21 cellular contexts compared by ENCODE assay signal in the genomic region with DNA sequence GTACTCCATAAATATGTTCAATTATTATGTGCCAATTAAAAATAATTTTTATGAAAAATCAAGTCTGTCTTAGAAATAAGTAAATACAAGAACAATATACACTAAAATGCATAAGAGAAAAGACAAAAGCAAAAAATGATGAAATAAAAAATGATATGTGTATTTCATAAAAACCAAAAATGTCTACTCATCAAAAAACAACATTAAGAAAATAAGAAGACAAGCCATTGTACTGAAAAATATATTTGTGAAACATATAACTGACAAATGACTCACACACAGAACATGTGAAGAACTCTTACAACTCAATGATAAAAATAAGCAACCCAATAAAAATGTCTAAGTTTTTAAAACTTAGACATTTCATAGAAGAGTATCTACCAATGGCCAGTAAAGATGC. TPM values are rescaled to one million over a fixed set of nuclear protein-coding genes. Genes with fewer than 3 reads are reported as not detected.
A peak's percentile ranks its signal among the peaks of the same experiment; 100 is the strongest.
DNase-seq lines count a peak whose midpoint lies in the region; ATAC-seq, FAIRE-seq and TF ChIP-seq lines count a peak whose summit lies in the region.
"Had no signal": no experiment of that assay in that cellular context is flagged by ENCODE, and none has a peak within 500 bp of the region (broad histone marks: within the 10 kb centered on the region; RNA-seq: fewer than 3 reads in every experiment).

No MANE protein-coding gene starts in this region.

- H3K4ac ChIP-seq in IMR-90 (ENCODE audit: low read depth, low read length) = no peak overlapping the region
- no peak overlapping the region for H3K4ac ChIP-seq in H1 (replicated peaks; ENCODE audit: insufficient read length, low read depth, low read length)

- H3K9ac ChIP-seq in IMR-90 (ENCODE audit: low read depth, low read length) = no peak overlapping the region
- H3K9ac ChIP-seq in H1 (replicated peaks in 1 of 4; ENCODE audit: extremely low read depth in 1 of 4, low read depth in 3 of 4, low read length in 3 of 4) = no peak overlapping the region
- no peak overlapping the region for H3K9ac ChIP-seq in kidney (ENCODE audit: low read length in 2 of 2)
- H3K9ac ChIP-seq: BLaER1 treated with 17β-estradiol and CSF1 and Interleukin-3, amounts not matched to agents 10 nM and 100 nM; GM23248 had no signal

- CTCF ChIA-PET in A549 (lab: Yijun Ruan, JAX) = no interaction called here
- CTCF ChIA-PET in IMR-90 (lab: Yijun Ruan, JAX) = no interaction called here
- CTCF ChIA-PET in H1 (lab: Charles Lee; ENCODE audit: partially characterized antibody) = no interaction called here

- H2BK5ac ChIP-seq in IMR-90 (ENCODE audit: low read depth, low read length, poor library complexity, severe bottlenecking) = no peak overlapping the region
- H2BK5ac ChIP-seq in H1 (ENCODE audit: low read depth, low read length) = no peak overlapping the region

- H3K14ac ChIP-seq in IMR-90 (replicated peaks; ENCODE audit: low read depth, low read length) = no peak overlapping the region
- H3K14ac ChIP-seq in H1 (ENCODE audit: insufficient read length) = no peak overlapping the region

- H3K4me3 ChIP-seq in A549 (no peak overlapping the region), IMR-90 (ENCODE audit: insufficient read depth, low read depth, low read length) (no peak overlapping the region), H1 (ENCODE audit: extremely low read depth in 1 of 4, insufficient read depth in 2 of 4, low read depth in 3 of 4, low read length in 4 of 4) (no peak overlapping the region), kidney (ENCODE audit: low read length in 2 of 2) (no peak overlapping the region)
- H3K4me3 ChIP-seq: BLaER1 treated with 17β-estradiol and CSF1 and Interleukin-3, amounts not matched to agents 10 nM and 100 nM; GM23248 had no signal

- H3K4me2 ChIP-seq in A549 (no peak overlapping the region), IMR-90 (ENCODE audit: low read depth, low read length) (no peak overlapping the region), H1 (ENCODE audit: insufficient read depth in 1 of 2, low read depth in 2 of 2, low read length in 2 of 2) (no peak overlapping the region)
- H3K4me2 ChIP-seq: BLaER1 treated with 17β-estradiol and CSF1 and Interleukin-3, amounts not matched to agents 10 nM and 100 nM had no signal

- DNase-seq in A549 (ENCODE audit: low read depth in 1 of 2, low spot score in 1 of 2) (no peak), IMR-90 (no peak), H1 (ENCODE audit: low read depth in 1 of 2, low spot score in 2 of 2) (no peak), kidney (no peak), left ventricle myocardium superior (no peak), T-helper 1 cell (no peak), NCI-H2171 (lab: John Stamatoyannopoulos, UW) (no peak)
- DNase-seq: ACHN; AML-193; BE2C; Calu3; CD4-positive, alpha-beta memory T cell; COR-L47; DMS53; DMS79 treated with DMSO at 0.1 percent for 48 hours; GM23248; H9 had no signal

- H2BK20ac ChIP-seq in IMR-90 (ENCODE audit: low read depth, low read length) = no peak overlapping the region
- H2BK20ac ChIP-seq in H1 (ENCODE audit: low read length) = no peak overlapping the region

- TF ChIP-seq RAD21 in A549 (conservative IDR thresholded peaks at IDR 0.05 in 1 of 2, IDR thresholded peaks at IDR 0.05 in 1 of 2) = no peak
- no peak for TF ChIP-seq RAD21 in IMR-90 (IDR thresholded peaks at IDR 0.05; ENCODE audit: low read length)
- TF ChIP-seq RAD21 in H1 (IDR thresholded peaks at IDR 0.05 in 1 of 2, conservative IDR thresholded peaks at IDR 0.05 in 1 of 2; ENCODE audit: low read depth in 2 of 2, low read length in 2 of 2) = no peak

- intact Hi-C loops in IMR-90 (cut with micrococcal nuclease) (no loop called here), kidney (cut with DNase I) (no loop called here), left ventricle myocardium superior (cut with micrococcal nuclease) (no loop called here)

- BruUV-seq in IMR-90 (replicated peaks; lab: Mats Ljungman, UMichigan) = no TSS peak

- H3K23ac ChIP-seq in IMR-90 (ENCODE audit: low read depth, low read length) (no peak overlapping the region), H1 (ENCODE audit: insufficient read length) (no peak overlapping the region)

- H3K18ac ChIP-seq in IMR-90 (ENCODE audit: low read depth, low read length) = no peak overlapping the region
- no peak overlapping the region for H3K18ac ChIP-seq in H1 (ENCODE audit: extremely low read depth, low read length)

- no peak overlapping the region for H4K91ac ChIP-seq in IMR-90 (ENCODE audit: insufficient read depth, low read depth, low read length)
- H4K91ac ChIP-seq in H1 (replicated peaks; ENCODE audit: insufficient read length, low read length) = no peak overlapping the region

- H2BK15ac ChIP-seq in IMR-90 (ENCODE audit: low read depth, low read length) (no peak overlapping the region), H1 (ENCODE audit: low read length) (no peak overlapping the region)

- no peak overlapping the region for H4K5ac ChIP-seq in IMR-90 (ENCODE audit: low read depth, low read length)
- H4K5ac ChIP-seq in H1 (ENCODE audit: insufficient read length, low read depth, low read length) = no peak overlapping the region

- H2BK120ac ChIP-seq in IMR-90 (ENCODE audit: low read depth, low read length) (no peak overlapping the region), H1 (replicated peaks; ENCODE audit: low read depth, low read length) (no peak overlapping the region)

- no peak for FAIRE-seq in A549 (lab: Jason Lieb, UNC)
- no peak for FAIRE-seq in H1 (lab: Jason Lieb, UNC)
- FAIRE-seq in kidney (lab: Jason Lieb, UNC) = peak; percentile 91
- FAIRE-seq: GM12892 had no signal

- dilution Hi-C loops in IMR-90 (cut with HindIII; ENCODE audit: low sequenced_read_pairs, unreplicated experiment) = no loop called here

- H3K27me3 ChIP-seq in IMR-90 (ENCODE audit: control insufficient read depth, insufficient read depth, low read length) = no peaks in the 10 kb centered on the region; the same call in 1 of the 2 replicates
- no peaks in the 10 kb centered on the region for H3K27me3 ChIP-seq in H1 (replicated peaks in 1 of 4; ENCODE audit: control insufficient read depth in 3 of 4, extremely low read depth in 1 of 4, insufficient read depth in 3 of 4, low read length in 3 of 4)
- H3K27me3 ChIP-seq: BE2C had no signal

- no peaks in the 10 kb centered on the region for H3K4me1 ChIP-seq in A549
- no peaks in the 10 kb centered on the region for H3K4me1 ChIP-seq in IMR-90 (ENCODE audit: control insufficient read depth, insufficient read depth, low read length)
- no peaks in the 10 kb centered on the region for H3K4me1 ChIP-seq in H1 (replicated peaks in 1 of 4; ENCODE audit: control insufficient read depth in 3 of 4, insufficient read depth in 4 of 4, low read length in 3 of 4)
- no peaks in the 10 kb centered on the region for H3K4me1 ChIP-seq in kidney (ENCODE audit: control insufficient read depth in 1 of 2, insufficient read depth in 1 of 2, low read depth in 1 of 2, low read length in 2 of 2)
- H3K4me1 ChIP-seq: BE2C; BLaER1 treated with 17β-estradiol and CSF1 and Interleukin-3, amounts not matched to agents 10 nM and 100 nM had no signal

- H4K8ac ChIP-seq in IMR-90 (ENCODE audit: low read depth in 2 of 2, low read length in 2 of 2) (no peak overlapping the region), H1 (ENCODE audit: extremely low read depth, insufficient read depth, low read length) (no peak overlapping the region)

- H2AK9ac ChIP-seq in IMR-90 (replicated peaks; ENCODE audit: low read depth, low read length, poor library complexity) = no peak overlapping the region

- TF ChIP-seq EP300 in A549 (IDR thresholded peaks at IDR 0.05) (no peak), H1 (IDR thresholded peaks at IDR 0.05; ENCODE audit: borderline replicate concordance in 1 of 2, low read depth in 2 of 2, low read length in 2 of 2) (no peak)

- no peaks in the 10 kb centered on the region for H3K79me1 ChIP-seq in IMR-90 (ENCODE audit: low read depth in 1 of 2, low read length in 2 of 2)
- no peaks in the 10 kb centered on the region for H3K79me1 ChIP-seq in H1 (ENCODE audit: low read depth, low read length)

- H3K27ac ChIP-seq in A549 (no peak overlapping the region), IMR-90 (ENCODE audit: insufficient read depth, low read length) (no peak overlapping the region), H1 (ENCODE audit: low read depth, low read length) (no peak overlapping the region), kidney (ENCODE audit: low read depth in 2 of 2, low read length in 2 of 2) (no peak overlapping the region)
- H3K27ac ChIP-seq: BLaER1 treated with 17β-estradiol and CSF1 and Interleukin-3, amounts not matched to agents 10 nM and 100 nM; GM23248 had no signal

- H3K23me2 ChIP-seq in H1 (ENCODE audit: low read depth, low read length) = no peaks in the 10 kb centered on the region

- H3K9me3 ChIP-seq in A549 (no peaks in the 10 kb centered on the region), IMR-90 (ENCODE audit: control insufficient read depth, insufficient read depth, low read length) (no peaks in the 10 kb centered on the region), H1 (ENCODE audit: insufficient read depth in 2 of 2, low read depth in 1 of 2, low read length in 1 of 2) (no peaks in the 10 kb centered on the region), kidney (ENCODE audit: control insufficient read depth in 1 of 2, low read length in 2 of 2) (no peaks in the 10 kb centered on the region)
- H3K9me3 ChIP-seq: BE2C; BLaER1 treated with 17β-estradiol and CSF1 and Interleukin-3, amounts not matched to agents 10 nM and 100 nM had no signal

- H2BK12ac ChIP-seq in H1 (ENCODE audit: low read depth, low read length) = no peak overlapping the region

- H2AFZ ChIP-seq in IMR-90 (replicated peaks; ENCODE audit: low read length, poor library complexity) (no peak overlapping the region), H1 (ENCODE audit: low read length) (no peak overlapping the region)
- H2AFZ ChIP-seq: GM23248 had no signal

- ATAC-seq in A549 (no peak), IMR-90 (ENCODE audit: low read depth) (no peak), left ventricle myocardium superior (no peak), GM19395 (IDR thresholded peaks at IDR 0.05; ENCODE audit: unreplicated experiment) (no peak)
- ATAC-seq: HCT116 had no signal

- H3K9me1 ChIP-seq in IMR-90 (ENCODE audit: insufficient read depth, low read length) = no peaks in the 10 kb centered on the region

- no peak overlapping the region for H2AK5ac ChIP-seq in IMR-90 (ENCODE audit: low read depth, low read length)
- no peak overlapping the region for H2AK5ac ChIP-seq in H1 (ENCODE audit: low read depth, low read length)

- no peaks in the 10 kb centered on the region for H4K20me1 ChIP-seq in IMR-90 (ENCODE audit: insufficient read depth, low read length)
- H4K20me1 ChIP-seq in H1 (replicated peaks in 1 of 2; ENCODE audit: control insufficient read depth in 1 of 2, insufficient read depth in 2 of 2, low read length in 2 of 2) = no peaks in the 10 kb centered on the region
- H4K20me1 ChIP-seq: BLaER1 treated with 17β-estradiol and CSF1 and Interleukin-3, amounts not matched to agents 10 nM and 100 nM had no signal

- in situ Hi-C loops in IMR-90 (cut with MboI; ENCODE audit: low sequenced_read_pairs) = no loop called here

- TF ChIP-seq POLR2A in A549 (IDR thresholded peaks at IDR 0.05; ENCODE audit: low read length) (no peak), IMR-90 (IDR thresholded peaks at IDR 0.05; ENCODE audit: low read depth, low read length) (no peak), H1 (IDR thresholded peaks at IDR 0.05; ENCODE audit: control extremely low read depth in 1 of 2, low read depth in 2 of 2, low read length in 2 of 2) (no peak)

- no peaks in the 10 kb centered on the region for H3K36me3 ChIP-seq in IMR-90 (ENCODE audit: control insufficient read depth, insufficient read depth, low read length)
- H3K36me3 ChIP-seq in H1 (ENCODE audit: control insufficient read depth in 2 of 4, insufficient read depth in 4 of 4, low read length in 3 of 4) = no peaks in the 10 kb centered on the region
- H3K36me3 ChIP-seq in kidney (ENCODE audit: control insufficient read depth in 1 of 2, insufficient read depth in 2 of 2, low read length in 2 of 2) = no peaks in the 10 kb centered on the region
- H3K36me3 ChIP-seq: BE2C; BLaER1 treated with 17β-estradiol and CSF1 and Interleukin-3, amounts not matched to agents 10 nM and 100 nM had no signal

- TF ChIP-seq CTCF in A549 (IDR thresholded peaks at IDR 0.05) (no peak), IMR-90 (conservative IDR thresholded peaks at IDR 0.05; ENCODE audit: low read depth, low read length) (no peak), H1 (IDR thresholded peaks at IDR 0.05; ENCODE audit: control extremely low read depth in 1 of 3, insufficient read depth in 1 of 3, low read depth in 1 of 3, low read length in 3 of 3) (no peak), kidney (IDR thresholded peaks at IDR 0.05; ENCODE audit: borderline replicate concordance, extremely low read depth, insufficient read depth) (no peak)

- H3K79me2 ChIP-seq in H1 (ENCODE audit: control insufficient read depth in 1 of 2, insufficient read depth in 2 of 2, low read length in 2 of 2) = no peaks in the 10 kb centered on the region

- POLR2A ChIA-PET in A549 (lab: Yijun Ruan, JAX) = no interaction called here
- POLR2A ChIA-PET in IMR-90 (lab: Charles Lee; ENCODE audit: unreplicated experiment) = no interaction called here
- POLR2A ChIA-PET in H1 (lab: Charles Lee; ENCODE audit: partially characterized antibody) = no interaction called here

- H3K56ac ChIP-seq in IMR-90 (ENCODE audit: extremely low read depth, insufficient read depth, low read length) (no peak overlapping the region), H1 (replicated peaks; ENCODE audit: insufficient read length, low read depth, low read length) (no peak overlapping the region)

RNA-seq across cellular contexts. Expression of gene ENOX2, which starts 34.1 kb away (rescaled TPM):
- 34.8 and 35.5 TPM in 2 replicates for polyA plus RNA-seq in A549 (2011; rRNA removed)
- polyA plus RNA-seq in A549 (2012; cell fraction: cytosol; rRNA removed) = 7.4 and 8.6 TPM in 2 replicates
- 2.7 and 4.2 TPM in 2 replicates for polyA plus RNA-seq in A549 (2012; cell fraction: nucleus; rRNA removed)
- polyA plus RNA-seq in A549 (2017; fragmentation: RNase III; extraction: RNeasy Plus Mini Kit Qiagen cat#74134 plus additional on column Dnase treatment) = 9.6 to 10.3 TPM (median 10.2 TPM) in 3 replicates
- polyA minus RNA-seq in A549 (2011; rRNA and poly(A)+ RNA removed) = 16.7 and 17.4 TPM in 2 replicates
- total RNA-seq in IMR-90 (2012; rRNA removed) = 11.1 and 11.8 TPM in 2 replicates
- polyA plus RNA-seq in IMR-90 (2012; rRNA removed) = 5.9 and 6.3 TPM in 2 replicates
- polyA plus RNA-seq in IMR-90 (2012; cell fraction: cytosol; rRNA removed) = 2.1 and 3.4 TPM in 2 replicates
- 0.50 and 3.6 TPM in 2 replicates for polyA plus RNA-seq in IMR-90 (2012; cell fraction: nucleus; rRNA removed; ENCODE audit: low replicate concordance)
- total RNA-seq in H1 (2021; fragmentation: NEBNext Ultra II Directional; extraction: Animal tissue kit (Norgen Biotek cat#: 25700)) = 10.9 and 12.3 TPM in 2 replicates
- 3.9 and 4.5 TPM in 2 replicates for polyA plus RNA-seq in H1 (2011; rRNA removed)
- polyA plus RNA-seq in H1 (2011; cell fraction: cytosol; rRNA removed) = 7.0 TPM
- polyA plus RNA-seq in H1 (2011; cell fraction: nucleus; rRNA removed) = 9.6 TPM
- polyA plus RNA-seq in H1 (2012, experiment 1 of 2) = 6.9 to 13.0 TPM (median 8.6 TPM) in 4 replicates
- polyA plus RNA-seq in H1 (2012, experiment 2 of 2) = 0.62 TPM
- polyA plus RNA-seq in H1 (2013, experiment 1 of 2) = 8.9 TPM
- polyA plus RNA-seq in H1 (2013, experiment 2 of 2) = 8.3 TPM
- polyA minus RNA-seq in H1 (2011; rRNA and poly(A)+ RNA removed) = 12.0 and 16.3 TPM in 2 replicates
- polyA minus RNA-seq in H1 (2011; cell fraction: cytosol; rRNA and poly(A)+ RNA removed) = 6.8 TPM
- polyA minus RNA-seq in H1 (2011; cell fraction: nucleus; rRNA and poly(A)+ RNA removed) = 13.8 TPM
- 22.6 TPM for total RNA-seq in kidney
- 6.6 TPM for polyA plus RNA-seq in kidney (ENCODE audit: insufficient read depth, low read depth, low replicate concordance)
- 13.2 TPM for total RNA-seq in left ventricle myocardium superior

Comparison
In these comparisons a context has a peak if more than half of its experiments do, and no peak if none do; other contexts are left out.
1. Of the 18 proteins assayed by ChIP-seq in both H1 and A549: peak only in H1: none; only in A549: none; in both: MAFK; in neither: 17.